In the genomic region with DNA sequence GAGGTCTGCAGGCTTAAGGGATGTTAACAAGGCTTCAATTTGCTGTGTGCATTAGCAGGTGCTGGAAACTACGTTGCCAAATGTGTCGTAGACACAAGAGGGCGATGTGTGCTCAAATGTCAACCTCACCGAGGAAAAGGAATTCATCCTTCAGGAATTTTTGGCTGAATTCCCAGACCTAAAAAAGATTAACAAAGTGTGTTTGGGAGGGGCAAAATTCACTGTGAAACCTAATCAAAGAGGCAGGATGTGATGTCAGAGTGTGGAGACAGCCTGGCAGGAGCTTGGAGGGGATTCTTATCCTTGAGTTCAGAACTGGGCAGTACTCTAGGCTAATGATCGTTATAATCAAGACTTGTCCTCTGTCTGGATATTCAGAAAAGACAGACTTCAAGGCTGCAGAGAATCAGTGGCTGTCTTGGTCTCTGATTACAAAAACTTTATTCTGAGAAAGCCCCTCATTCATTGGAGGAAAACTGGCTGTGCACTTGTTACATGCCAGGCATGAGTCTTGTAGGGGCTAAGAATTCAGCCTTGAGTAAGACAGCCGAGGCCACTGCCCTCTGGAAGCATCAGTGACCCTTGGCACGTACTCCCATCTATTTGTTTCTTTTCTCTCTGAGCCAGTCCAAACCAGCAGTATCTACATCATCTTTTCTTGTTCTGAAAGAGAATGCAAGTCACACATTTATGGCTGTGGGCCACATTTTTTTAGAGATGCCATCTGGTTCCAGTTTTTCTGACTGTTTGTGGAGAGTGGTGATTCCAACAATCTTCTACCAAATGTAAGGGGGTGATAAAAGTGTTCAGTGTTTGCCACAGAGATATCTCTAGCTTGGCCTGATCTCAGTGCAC, we compare ENCODE assay signal across 1 cellular context.
TF ChIP-seq lines count a peak whose summit lies in the region.

No MANE protein-coding gene starts in this region.

TF ChIP-seq in HepG2, 621 proteins besides CTCF, POLR2A, EP300 and RAD21 (continued from another document and continues in another):
- TF ChIP-seq ATF5 (CRISPR knock-in tag; IDR thresholded peaks at IDR 0.05; ENCODE audit: low read depth) = no peak
- peak; percentile 76; the same call in 1 of the 2 replicates for TF ChIP-seq RCOR2 (CRISPR knock-in tag; IDR thresholded peaks at IDR 0.05)
- no peak for TF ChIP-seq FUBP1 (CRISPR knock-in tag; IDR thresholded peaks at IDR 0.05; ENCODE audit: borderline replicate concordance)
- peak; percentile 98 for TF ChIP-seq STAG1 (CRISPR knock-in tag; IDR thresholded peaks at IDR 0.05)
- TF ChIP-seq ZNF557 (CRISPR knock-in tag; IDR thresholded peaks at IDR 0.05) = no peak; the same call in 1 of the 2 replicates
- no peak for TF ChIP-seq NCOA1 (CRISPR knock-in tag; IDR thresholded peaks at IDR 0.05)
- no peak; the same call in 1 of the 2 replicates for TF ChIP-seq AHR (CRISPR knock-in tag; IDR thresholded peaks at IDR 0.05)
- 0 out of 2 replicates have a peak, but pooled peaks have one; percentile 27 for TF ChIP-seq ARHGAP35 (CRISPR knock-in tag; IDR thresholded peaks at IDR 0.05; ENCODE audit: borderline replicate concordance)
- peak; percentile 70 for TF ChIP-seq KDM2A (CRISPR knock-in tag; IDR thresholded peaks at IDR 0.05; ENCODE audit: borderline replicate concordance, low read depth)
- peak; percentile 83; the same call in 1 of the 2 replicates for TF ChIP-seq CBX5 (CRISPR knock-in tag; IDR thresholded peaks at IDR 0.05; ENCODE audit: borderline replicate concordance)
- TF ChIP-seq, protein P1, sequence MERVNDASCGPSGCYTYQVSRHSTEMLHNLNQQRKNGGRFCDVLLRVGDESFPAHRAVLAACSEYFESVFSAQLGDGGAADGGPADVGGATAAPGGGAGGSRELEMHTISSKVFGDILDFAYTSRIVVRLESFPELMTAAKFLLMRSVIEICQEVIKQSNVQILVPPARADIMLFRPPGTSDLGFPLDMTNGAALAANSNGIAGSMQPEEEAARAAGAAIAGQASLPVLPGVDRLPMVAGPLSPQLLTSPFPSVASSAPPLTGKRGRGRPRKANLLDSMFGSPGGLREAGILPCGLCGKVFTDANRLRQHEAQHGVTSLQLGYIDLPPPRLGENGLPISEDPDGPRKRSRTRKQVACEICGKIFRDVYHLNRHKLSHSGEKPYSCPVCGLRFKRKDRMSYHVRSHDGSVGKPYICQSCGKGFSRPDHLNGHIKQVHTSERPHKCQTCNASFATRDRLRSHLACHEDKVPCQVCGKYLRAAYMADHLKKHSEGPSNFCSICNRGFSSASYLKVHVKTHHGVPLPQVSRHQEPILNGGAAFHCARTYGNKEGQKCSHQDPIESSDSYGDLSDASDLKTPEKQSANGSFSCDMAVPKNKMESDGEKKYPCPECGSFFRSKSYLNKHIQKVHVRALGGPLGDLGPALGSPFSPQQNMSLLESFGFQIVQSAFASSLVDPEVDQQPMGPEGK (CRISPR knock-in tag; IDR thresholded peaks at IDR 0.05) = peak; percentile 60
- TF ChIP-seq, protein P2, sequence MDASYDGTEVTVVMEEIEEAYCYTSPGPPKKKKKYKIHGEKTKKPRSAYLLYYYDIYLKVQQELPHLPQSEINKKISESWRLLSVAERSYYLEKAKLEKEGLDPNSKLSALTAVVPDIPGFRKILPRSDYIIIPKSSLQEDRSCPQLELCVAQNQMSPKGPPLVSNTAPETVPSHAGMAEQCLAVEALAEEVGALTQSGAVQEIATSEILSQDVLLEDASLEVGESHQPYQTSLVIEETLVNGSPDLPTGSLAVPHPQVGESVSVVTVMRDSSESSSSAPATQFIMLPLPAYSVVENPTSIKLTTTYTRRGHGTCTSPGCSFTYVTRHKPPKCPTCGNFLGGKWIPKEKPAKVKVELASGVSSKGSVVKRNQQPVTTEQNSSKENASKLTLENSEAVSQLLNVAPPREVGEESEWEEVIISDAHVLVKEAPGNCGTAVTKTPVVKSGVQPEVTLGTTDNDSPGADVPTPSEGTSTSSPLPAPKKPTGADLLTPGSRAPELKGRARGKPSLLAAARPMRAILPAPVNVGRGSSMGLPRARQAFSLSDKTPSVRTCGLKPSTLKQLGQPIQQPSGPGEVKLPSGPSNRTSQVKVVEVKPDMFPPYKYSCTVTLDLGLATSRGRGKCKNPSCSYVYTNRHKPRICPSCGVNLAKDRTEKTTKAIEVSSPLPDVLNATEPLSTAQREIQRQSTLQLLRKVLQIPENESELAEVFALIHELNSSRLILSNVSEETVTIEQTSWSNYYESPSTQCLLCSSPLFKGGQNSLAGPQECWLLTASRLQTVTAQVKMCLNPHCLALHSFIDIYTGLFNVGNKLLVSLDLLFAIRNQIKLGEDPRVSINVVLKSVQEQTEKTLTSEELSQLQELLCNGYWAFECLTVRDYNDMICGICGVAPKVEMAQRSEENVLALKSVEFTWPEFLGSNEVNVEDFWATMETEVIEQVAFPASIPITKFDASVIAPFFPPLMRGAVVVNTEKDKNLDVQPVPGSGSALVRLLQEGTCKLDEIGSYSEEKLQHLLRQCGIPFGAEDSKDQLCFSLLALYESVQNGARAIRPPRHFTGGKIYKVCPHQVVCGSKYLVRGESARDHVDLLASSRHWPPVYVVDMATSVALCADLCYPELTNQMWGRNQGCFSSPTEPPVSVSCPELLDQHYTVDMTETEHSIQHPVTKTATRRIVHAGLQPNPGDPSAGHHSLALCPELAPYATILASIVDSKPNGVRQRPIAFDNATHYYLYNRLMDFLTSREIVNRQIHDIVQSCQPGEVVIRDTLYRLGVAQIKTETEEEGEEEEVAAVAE (CRISPR knock-in tag; IDR thresholded peaks at IDR 0.05; ENCODE audit: borderline replicate concordance) = peak; percentile 59; the same call in 1 of the 2 replicates
- no peak for TF ChIP-seq ZNF451 (CRISPR knock-in tag; IDR thresholded peaks at IDR 0.05)
- peak; percentile 41; the same call in 1 of the 2 replicates for TF ChIP-seq ZNF12 (CRISPR knock-in tag; IDR thresholded peaks at IDR 0.05)
- no peak for TF ChIP-seq ZNF720 (CRISPR knock-in tag; IDR thresholded peaks at IDR 0.05)
- TF ChIP-seq HNF4G (IDR thresholded peaks at IDR 0.05; ENCODE audit: borderline replicate concordance, low read depth, low read length) = no peak
- TF ChIP-seq HNF4G (CRISPR knock-in tag; IDR thresholded peaks at IDR 0.05; ENCODE audit: borderline replicate concordance, low read depth) = no peak; the same call in 1 of the 2 replicates
- TF ChIP-seq CHD4 (IDR thresholded peaks at IDR 0.05; ENCODE audit: borderline replicate concordance, low read length) = 0 out of 2 replicates have a peak, but pooled peaks have one; percentile 49
- TF ChIP-seq ZNF816 (CRISPR knock-in tag; IDR thresholded peaks at IDR 0.05; ENCODE audit: borderline replicate concordance) = no peak; the same call in 1 of the 2 replicates
- 0 out of 2 replicates have a peak, but pooled peaks have one; percentile 21 for TF ChIP-seq ZNF414 (CRISPR knock-in tag; IDR thresholded peaks at IDR 0.05)
- TF ChIP-seq DMAP1 (CRISPR knock-in tag; IDR thresholded peaks at IDR 0.05) = peak; percentile 64
- TF ChIP-seq SRF (IDR thresholded peaks at IDR 0.05; ENCODE audit: low read depth, low read length) = no peak
- no peak for TF ChIP-seq ZNF225 (CRISPR knock-in tag; IDR thresholded peaks at IDR 0.05)
- TF ChIP-seq ZNF382 (CRISPR knock-in tag; IDR thresholded peaks at IDR 0.05; ENCODE audit: borderline replicate concordance) = no peak
- no peak for TF ChIP-seq LBX2 (CRISPR knock-in tag; IDR thresholded peaks at IDR 0.05; ENCODE audit: borderline replicate concordance)
- TF ChIP-seq ELF1 (CRISPR knock-in tag; IDR thresholded peaks at IDR 0.05) = peak; percentile 48; the same call in 1 of the 2 replicates
- no peak for TF ChIP-seq NR2F1 (CRISPR knock-in tag; IDR thresholded peaks at IDR 0.05)
- peak; percentile 84; the same call in 1 of the 2 replicates for TF ChIP-seq RXRB (CRISPR knock-in tag; IDR thresholded peaks at IDR 0.05; ENCODE audit: borderline replicate concordance)
- TF ChIP-seq TAF15 (IDR thresholded peaks at IDR 0.05; ENCODE audit: low read depth, low read length, poor library complexity, severe bottlenecking) = no peak
- no peak for TF ChIP-seq TCF7L2 (IDR thresholded peaks at IDR 0.05; ENCODE audit: low read depth, low read length)
- TF ChIP-seq TOPORS (CRISPR knock-in tag; IDR thresholded peaks at IDR 0.05) = peak; percentile 78
- no peak for TF ChIP-seq ZNF75D (CRISPR knock-in tag; IDR thresholded peaks at IDR 0.05; ENCODE audit: borderline replicate concordance)
- TF ChIP-seq RAD51 (IDR thresholded peaks at IDR 0.05; ENCODE audit: borderline replicate concordance) = no peak
- TF ChIP-seq GATAD2A (CRISPR knock-in tag; IDR thresholded peaks at IDR 0.05) = peak; percentile 88
- TF ChIP-seq, protein P3, sequence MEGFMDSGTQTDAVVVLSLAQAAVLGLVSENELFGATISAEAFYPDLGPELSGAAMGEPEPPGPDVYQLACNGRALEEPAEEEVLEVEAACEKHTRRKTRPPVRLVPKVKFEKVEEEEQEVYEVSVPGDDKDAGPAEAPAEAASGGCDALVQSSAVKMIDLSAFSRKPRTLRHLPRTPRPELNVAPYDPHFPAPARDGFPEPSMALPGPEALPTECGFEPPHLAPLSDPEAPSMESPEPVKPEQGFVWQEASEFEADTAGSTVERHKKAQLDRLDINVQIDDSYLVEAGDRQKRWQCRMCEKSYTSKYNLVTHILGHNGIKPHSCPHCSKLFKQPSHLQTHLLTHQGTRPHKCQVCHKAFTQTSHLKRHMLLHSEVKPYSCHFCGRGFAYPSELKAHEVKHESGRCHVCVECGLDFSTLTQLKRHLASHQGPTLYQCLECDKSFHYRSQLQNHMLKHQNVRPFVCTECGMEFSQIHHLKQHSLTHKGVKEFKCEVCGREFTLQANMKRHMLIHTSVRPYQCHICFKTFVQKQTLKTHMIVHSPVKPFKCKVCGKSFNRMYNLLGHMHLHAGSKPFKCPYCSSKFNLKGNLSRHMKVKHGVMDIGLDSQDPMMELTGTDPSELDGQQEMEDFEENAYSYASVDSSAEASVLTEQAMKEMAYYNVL (CRISPR knock-in tag; IDR thresholded peaks at IDR 0.05; ENCODE audit: borderline replicate concordance) = peak; percentile 73; the same call in 1 of the 2 replicates
- peak; percentile 82; the same call in 1 of the 2 replicates for TF ChIP-seq ZNF292 (CRISPR knock-in tag; IDR thresholded peaks at IDR 0.05; ENCODE audit: borderline replicate concordance, low read depth)
- 0 out of 2 replicates have a peak, but pooled peaks have one; percentile 48 for TF ChIP-seq PRDM10 (CRISPR knock-in tag; IDR thresholded peaks at IDR 0.05; ENCODE audit: low read depth)
- no peak for TF ChIP-seq PAF1 (CRISPR knock-in tag; IDR thresholded peaks at IDR 0.05)
- peak; percentile 80; the same call in 1 of the 2 replicates for TF ChIP-seq ZNF556 (CRISPR knock-in tag; IDR thresholded peaks at IDR 0.05; ENCODE audit: borderline replicate concordance)
- no peak for TF ChIP-seq FOXA1 (IDR thresholded peaks at IDR 0.05)
- TF ChIP-seq FOXA1 (CRISPR knock-in tag; IDR thresholded peaks at IDR 0.05) = peak; percentile 74
